In the genomic region with DNA sequence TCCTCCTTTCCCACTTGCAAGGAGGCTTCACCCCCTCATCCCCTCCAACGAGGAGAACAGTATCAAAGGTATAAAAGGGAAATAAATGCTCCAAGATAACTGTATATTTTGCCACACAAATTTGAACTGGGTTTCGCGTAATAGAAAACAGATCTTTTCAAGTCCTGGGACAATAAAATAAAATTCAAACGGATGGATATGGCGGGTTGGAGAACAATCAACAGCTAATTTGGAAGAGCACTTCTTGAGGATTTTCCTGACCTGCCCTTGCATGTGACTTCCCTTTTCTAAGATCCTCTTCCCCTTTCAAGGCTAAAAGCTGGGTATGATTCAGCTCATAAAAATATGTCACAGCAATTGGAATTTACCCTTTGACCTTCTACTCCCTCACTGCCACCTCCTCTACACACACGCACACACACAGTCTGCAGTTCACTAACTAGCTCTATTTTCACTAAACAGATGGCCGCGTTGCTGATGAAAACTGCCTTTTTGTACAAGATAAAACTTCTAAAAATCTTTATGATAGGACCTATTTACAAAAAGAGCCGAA, we compare ENCODE assay signal across 9 cellular contexts.
A peak's percentile ranks its signal among the peaks of the same experiment; 100 is the strongest.
DNase-seq lines count a peak whose midpoint lies in the region; ATAC-seq, FAIRE-seq and TF ChIP-seq lines count a peak whose summit lies in the region.
"Had no signal": no experiment of that assay in that cellular context is flagged by ENCODE, and none has a peak within 500 bp of the region (broad histone marks: within the 10 kb centered on the region; RNA-seq: fewer than 3 reads in every experiment).

No MANE protein-coding gene starts in this region.

- FAIRE-seq in RCC 7860 (lab: Jason Lieb, UNC) = peak; percentile 95

- WGBS in trophoblast cell (ENCODE audit: extremely low coverage, insufficient coverage, insufficient read length) = no CpG with 5 or more reads among the region's 9 CpGs

- peak overlapping the region; percentile 95 for H2BK120ac ChIP-seq in trophoblast cell (ENCODE audit: insufficient read depth, low read length, poor library complexity)

- peak; percentile 92 for DNase-seq in ELR (ENCODE audit: low read depth)
- peak; percentile 97 for DNase-seq in RCC 7860 (ENCODE audit: low spot score)
- peak; percentile 79 to 84 for DNase-seq in foreskin fibroblast
- DNase-seq in trophoblast cell = peak; percentile 41 to 80
- no peak for DNase-seq in WERI-Rb-1
- DNase-seq in CD4-positive, alpha-beta T cell = no peak

- peak overlapping the region; percentile 68 for H3K18ac ChIP-seq in trophoblast cell (ENCODE audit: low read length)

- H3K9me3 ChIP-seq in trophoblast cell (ENCODE audit: insufficient read depth, low read depth, low read length) (no peaks in the 10 kb centered on the region), WERI-Rb-1 (ENCODE audit: severe bottlenecking) (no peaks in the 10 kb centered on the region)
- no peaks in the 10 kb centered on the region for H3K9me3 ChIP-seq in CD4-positive, alpha-beta T cell (ENCODE audit: control insufficient read depth, low read length)

- H2AFZ ChIP-seq in trophoblast cell (ENCODE audit: insufficient read depth, low read length, poor library complexity) = peak overlapping the region; percentile 50

- H3K4me2 ChIP-seq in trophoblast cell (ENCODE audit: low read length) = peak overlapping the region; percentile 51

- peak overlapping the region; percentile 51 for H3K4ac ChIP-seq in trophoblast cell (ENCODE audit: low read depth, low read length)

- ATAC-seq in GM18868 (IDR thresholded peaks at IDR 0.05; ENCODE audit: unreplicated experiment) (no peak), HG02642 (IDR thresholded peaks at IDR 0.05; ENCODE audit: poor library complexity, unreplicated experiment) (no peak)
- ATAC-seq in CD4-positive, alpha-beta T cell (ENCODE audit: poor library complexity) = no peak

- H3K14ac ChIP-seq in trophoblast cell (ENCODE audit: low read length) = peak overlapping the region; percentile 83

- H3K4me1 Mint-ChIP-seq in CD4-positive, alpha-beta T cell (ENCODE audit: low read depth) = no peaks in the 10 kb centered on the region

- H3K4me3 ChIP-seq in foreskin fibroblast (ENCODE audit: low read depth in 1 of 2, low read length in 2 of 2) (peak overlapping the region; percentile 38 to 54), trophoblast cell (ENCODE audit: low read depth, low read length) (no peak overlapping the region), WERI-Rb-1 (ENCODE audit: low read depth, low read length) (no peak overlapping the region)

- peaks cover 6% of the 10 kb centered on the region for H3K79me1 ChIP-seq in trophoblast cell (ENCODE audit: low read length)

- POLR2A ChIA-PET in CD4-positive, alpha-beta T cell (lab: Charles Lee) = no interaction called here

- H3K36me3 Mint-ChIP-seq in CD4-positive, alpha-beta T cell (ENCODE audit: low read depth) = no peaks in the 10 kb centered on the region
- H3K36me3 Mint-ChIP-seq: activated naive CD8-positive, alpha-beta T cell had no signal

- peaks cover 4% of the 10 kb centered on the region for H3K27me3 Mint-ChIP-seq in CD4-positive, alpha-beta T cell

- H2BK12ac ChIP-seq in trophoblast cell (ENCODE audit: low read length) = peak overlapping the region; percentile 94

- H3K79me2 ChIP-seq in trophoblast cell (ENCODE audit: control insufficient read depth, insufficient read depth, low read length, poor library complexity) = no peaks in the 10 kb centered on the region

- no peak overlapping the region for H3K4me3 Mint-ChIP-seq in CD4-positive, alpha-beta T cell
- H3K4me3 Mint-ChIP-seq: activated naive CD8-positive, alpha-beta T cell had no signal

- H3K27ac ChIP-seq in trophoblast cell (ENCODE audit: low read depth, low read length) (peak overlapping the region; percentile 91), WERI-Rb-1 (no peak overlapping the region)
- no peak overlapping the region for H3K27ac ChIP-seq in CD4-positive, alpha-beta T cell (ENCODE audit: low read depth, low read length)

- CTCF ChIA-PET in CD4-positive, alpha-beta T cell (lab: Charles Lee) = no interaction called here

- no peaks in the 10 kb centered on the region for H3K9me3 Mint-ChIP-seq in CD4-positive, alpha-beta T cell

- H3K4me1 ChIP-seq in trophoblast cell (ENCODE audit: control insufficient read depth in 1 of 2, insufficient read depth in 2 of 2, low read length in 2 of 2) = peaks cover 0 to 3% of the 10 kb centered on the region in 2 experiments

- H4K8ac ChIP-seq in trophoblast cell (ENCODE audit: low read depth, low read length) = peak overlapping the region; percentile 88

- H3K23ac ChIP-seq in trophoblast cell (ENCODE audit: low read length) = no peak overlapping the region

- intact Hi-C loops in CD4-positive, alpha-beta T cell (cut with DNase I, micrococcal nuclease) = no loop called here

- H4K91ac ChIP-seq in trophoblast cell (ENCODE audit: low read depth, low read length) = peak overlapping the region; percentile 90

- H3K36me3 ChIP-seq in trophoblast cell (ENCODE audit: control insufficient read depth in 1 of 2, insufficient read depth in 2 of 2, low read length in 2 of 2) (no peaks in the 10 kb centered on the region), WERI-Rb-1 (no peaks in the 10 kb centered on the region)

- H2BK5ac ChIP-seq in trophoblast cell (ENCODE audit: low read depth, low read length, poor library complexity) = peak overlapping the region; percentile 96

- no peak overlapping the region for H2AK5ac ChIP-seq in trophoblast cell (ENCODE audit: low read length)

- no peak overlapping the region for H4K12ac ChIP-seq in trophoblast cell (ENCODE audit: low read depth, low read length)

- H3K27me3 ChIP-seq in trophoblast cell (ENCODE audit: insufficient read depth, low read length) = no peaks in the 10 kb centered on the region
- H3K27me3 ChIP-seq in WERI-Rb-1 (ENCODE audit: insufficient read depth, low read depth, severe bottlenecking) = no peaks in the 10 kb centered on the region
- H3K27me3 ChIP-seq in CD4-positive, alpha-beta T cell (ENCODE audit: control insufficient read depth, insufficient read depth, low read length) = no peaks in the 10 kb centered on the region

- H3K27ac Mint-ChIP-seq in CD4-positive, alpha-beta T cell = no peak overlapping the region
- H3K27ac Mint-ChIP-seq: activated naive CD8-positive, alpha-beta T cell had no signal

- H3K9ac ChIP-seq in trophoblast cell (ENCODE audit: low read length) = peak overlapping the region; percentile 2

- TF ChIP-seq CTCF in foreskin fibroblast (IDR thresholded peaks at IDR 0.05; ENCODE audit: low read depth, low read length) = no peak
- TF ChIP-seq CTCF in WERI-Rb-1 (IDR thresholded peaks at IDR 0.05; ENCODE audit: low read depth, low read length) = no peak
- TF ChIP-seq CTCF in CD4-positive, alpha-beta T cell (IDR thresholded peaks at IDR 0.05) = no peak

Comparison
In these comparisons a context has a peak if more than half of its experiments do, and no peak if none do; other contexts are left out.
1. DNase-seq: peak in ELR (single experiment), RCC 7860 (single experiment), foreskin fibroblast (2 of 2) and trophoblast cell (2 of 2); none in WERI-Rb-1 (single experiment) and CD4-positive, alpha-beta T cell (0 of 10).
2. H3K4me3 ChIP-seq: peak in foreskin fibroblast (2 of 2); none in trophoblast cell (single experiment) and WERI-Rb-1 (single experiment).